Comparison of ENCODE assay signal across 17 cellular contexts in genomic region chr6:81547149-81547548, GRCh38.
"Had no signal": no experiment of that assay in that cellular context is flagged by ENCODE, and none has a peak within 500 bp of the region (broad histone marks: within the 10 kb centered on the region; RNA-seq: fewer than 3 reads in every experiment).

No MANE protein-coding gene starts in this region.

- ATAC-seq: gastrocnemius medialis; heart left ventricle; left lung; naive thymus-derived CD4-positive, alpha-beta T cell; sciatic nerve had no signal

- DNase-seq: dorsolateral prefrontal cortex; effector CD4-positive, alpha-beta T cell; gastrocnemius medialis; heart left ventricle; kidney; left lung; mesenchymal stem cell; naive thymus-derived CD4-positive, alpha-beta T cell; nucleus accumbens; stimulated activated CD4-positive, alpha-beta T cell treated with anti-CD3 and anti-CD28 coated beads, Interleukin-12 subunit alpha, Interleukin-12 subunit beta, amount 100 ng/mL, for 4 hours; stimulated activated CD4-positive, alpha-beta T cell treated with anti-CD3 and anti-CD28 coated beads, Interleukin-1b, Interleukin-23, amount 100 ng/mL, for 48 hours; stimulated activated CD4-positive, alpha-beta T cell treated with anti-CD3 and anti-CD28 coated beads, Interleukin-4, amount 100 ng/mL, for 1 hour; stimulated activated CD8-positive, alpha-beta memory T cell treated with anti-CD3 and anti-CD28 coated beads, Interleukin-4, amount 100 ng/mL, for 48 hours; stimulated activated naive CD4-positive, alpha-beta T cell treated with Interleukin-2 at 50 U/mL for 16 hours; stomach; thyroid gland had no signal
